15 cellular contexts compared by ENCODE assay signal in genomic region chr1:233075045-233075444, GRCh38.
A peak's percentile ranks its signal among the peaks of the same experiment; 100 is the strongest.
DNase-seq lines count a peak whose midpoint lies in the region; ATAC-seq, FAIRE-seq and TF ChIP-seq lines count a peak whose summit lies in the region.
"Had no signal": no experiment of that assay in that cellular context is flagged by ENCODE, and none has a peak within 500 bp of the region (broad histone marks: within the 10 kb centered on the region; RNA-seq: fewer than 3 reads in every experiment).

No MANE protein-coding gene starts in this region.

- BruUV-seq in endothelial cell of umbilical vein (replicated peaks; lab: Mats Ljungman, UMichigan): no TSS peak

- peak; percentile 60 for DNase-seq in AG20443 (ENCODE audit: low spot score)
- peak; percentile 62 for DNase-seq in HTR-8/SVneo (ENCODE audit: insufficient read length, low spot score)
- DNase-seq in endothelial cell of umbilical vein (ENCODE audit: low read depth, low spot score): peak; percentile 20
- no peak for DNase-seq in left lung
- DNase-seq in natural killer cell: no peak
- no peak for DNase-seq in dorsolateral prefrontal cortex
- DNase-seq in nephron progenitor cell: no peak
- DNase-seq: activated naive CD4-positive, alpha-beta T cell treated with Interleukin-2 at 50 U/mL for 16 hours; central memory CD4-positive, alpha-beta T cell; immature natural killer cell; NCI-H1436 treated with DMSO at 0.1 percent for 48 hours; stimulated activated CD4-positive, alpha-beta T cell treated with anti-CD3 and anti-CD28 coated beads, Interleukin-2, amount 100 ng/mL, for 48 hours had no signal

- H3K4me1 ChIP-seq in endothelial cell of umbilical vein (ENCODE audit: control insufficient read depth, extremely low read depth, insufficient read depth, low read length) (no peaks in the 10 kb centered on the region), left lung (no peaks in the 10 kb centered on the region)

- no peak overlapping the region for H3K9ac ChIP-seq in endothelial cell of umbilical vein (replicated peaks; ENCODE audit: extremely low read depth, insufficient read depth, low read length)

- H3K4me2 ChIP-seq in endothelial cell of umbilical vein (ENCODE audit: insufficient read depth, low read length): no peak overlapping the region

- H3K9me3 ChIP-seq in endothelial cell of umbilical vein (replicated peaks; ENCODE audit: control insufficient read depth, insufficient read depth, low read length): no peaks in the 10 kb centered on the region
- peaks cover 0 to 11% of the 10 kb centered on the region in 2 donors for H3K9me3 ChIP-seq in left lung
- H3K9me3 ChIP-seq: vagina had no signal

- no peaks in the 10 kb centered on the region for H3K4me1 Mint-ChIP-seq in natural killer cell
- peaks cover 31% of the 10 kb centered on the region for H3K4me1 Mint-ChIP-seq in nephron progenitor cell
- H3K4me1 Mint-ChIP-seq: immature natural killer cell; stimulated activated effector memory CD8-positive, alpha-beta T cell treated with anti-CD3 and anti-CD28 coated beads, Interleukin-12 subunit alpha, Interleukin-12 subunit beta, amount 100 ng/mL, for 72 hours had no signal

- no peak overlapping the region for H3K4me3 ChIP-seq in endothelial cell of umbilical vein (replicated peaks in 1 of 3; ENCODE audit: insufficient read depth in 1 of 3, low read depth in 1 of 3, low read length in 3 of 3)
- no peak overlapping the region for H3K4me3 ChIP-seq in left lung
- H3K4me3 ChIP-seq in dorsolateral prefrontal cortex: no peak overlapping the region
- H3K4me3 ChIP-seq: vagina had no signal

- H3K27me3 Mint-ChIP-seq in natural killer cell (ENCODE audit: low read depth in 2 of 2): no peaks in the 10 kb centered on the region
- H3K27me3 Mint-ChIP-seq in nephron progenitor cell (ENCODE audit: low read depth, poor library complexity): peaks cover 4% of the 10 kb centered on the region

- H3K27ac Mint-ChIP-seq in natural killer cell (no peak overlapping the region), nephron progenitor cell (no peak overlapping the region)
- H3K27ac Mint-ChIP-seq: immature natural killer cell; stimulated activated effector memory CD8-positive, alpha-beta T cell treated with anti-CD3 and anti-CD28 coated beads, Interleukin-12 subunit alpha, Interleukin-12 subunit beta, amount 100 ng/mL, for 72 hours had no signal

- no peaks in the 10 kb centered on the region for H4K20me1 ChIP-seq in endothelial cell of umbilical vein (replicated peaks; ENCODE audit: control insufficient read depth, extremely low read depth, insufficient read depth, low read length)

- no peak for FAIRE-seq in HTR-8/SVneo (lab: Jason Lieb, UNC)
- no peak for FAIRE-seq in endothelial cell of umbilical vein (lab: Jason Lieb, UNC)

- intact Hi-C loops in endothelial cell of umbilical vein (cut with micrococcal nuclease): no loop called here
- intact Hi-C loops in left lung (cut with DNase I): no loop called here
- intact Hi-C loops in natural killer cell (cut with micrococcal nuclease): no loop called here
- intact Hi-C loops in dorsolateral prefrontal cortex (cut with DNase I): no loop called here

- H3K27ac ChIP-seq in endothelial cell of umbilical vein (ENCODE audit: insufficient read depth, low read depth, low read length) (no peak overlapping the region), left lung (no peak overlapping the region), dorsolateral prefrontal cortex (no peak overlapping the region)
- H3K27ac ChIP-seq: vagina had no signal

- TF ChIP-seq POLR2A in endothelial cell of umbilical vein (IDR thresholded peaks at IDR 0.05; ENCODE audit: low read depth, low read length): no peak

- H3K36me3 ChIP-seq in endothelial cell of umbilical vein (ENCODE audit: control insufficient read depth in 2 of 2, extremely low read depth in 1 of 2, insufficient read depth in 2 of 2, low read length in 2 of 2) (no peaks in the 10 kb centered on the region), left lung (no peaks in the 10 kb centered on the region)
- H3K36me3 ChIP-seq: vagina had no signal

- dilution Hi-C loops in endothelial cell of umbilical vein (cut with MboI; ENCODE audit: extremely low pct_ligation_motif_present, low sequenced_read_pairs): no loop called here

- peak; percentile 38 for ATAC-seq in left lung
- ATAC-seq in GM18909 (IDR thresholded peaks at IDR 0.05; ENCODE audit: poor library complexity, unreplicated experiment): no peak
- ATAC-seq in natural killer cell: no peak
- ATAC-seq: stimulated activated effector memory CD8-positive, alpha-beta T cell treated with anti-CD3 and anti-CD28 coated beads, Interleukin-12 subunit alpha, Interleukin-12 subunit beta, amount 100 ng/mL, for 72 hours had no signal

- CTCF ChIA-PET in endothelial cell of umbilical vein (lab: Charles Lee): interaction anchor here (1.0 kb wide), 2 partner anchors 38 to 47 kb away, joined by 3 read pairs; no protein-coding TSS in a partner anchor

- TF ChIP-seq CTCF in endothelial cell of umbilical vein (IDR thresholded peaks at IDR 0.05; ENCODE audit: extremely low read depth in 1 of 2, insufficient read depth in 1 of 2, low read depth in 1 of 2, low read length in 2 of 2) (no peak), left lung (IDR thresholded peaks at IDR 0.05) (no peak), natural killer cell (IDR thresholded peaks at IDR 0.05) (no peak), dorsolateral prefrontal cortex (IDR thresholded peaks at IDR 0.05 in 54 of 56, conservative IDR thresholded peaks at IDR 0.05 in 2 of 56; ENCODE audit: low read depth in 1 of 56, partially characterized antibody in 56 of 56) (no peak), nephron progenitor cell (IDR thresholded peaks at IDR 0.05) (no peak)

- H3K9me3 Mint-ChIP-seq in natural killer cell (no peaks in the 10 kb centered on the region), nephron progenitor cell (peaks cover 28% of the 10 kb centered on the region)
- H3K9me3 Mint-ChIP-seq: stimulated activated effector memory CD8-positive, alpha-beta T cell treated with anti-CD3 and anti-CD28 coated beads, Interleukin-12 subunit alpha, Interleukin-12 subunit beta, amount 100 ng/mL, for 72 hours had no signal

- H3K4me3 Mint-ChIP-seq in natural killer cell: no peak overlapping the region
- H3K4me3 Mint-ChIP-seq in nephron progenitor cell: no peak overlapping the region
- H3K4me3 Mint-ChIP-seq: immature natural killer cell; stimulated activated effector memory CD8-positive, alpha-beta T cell treated with anti-CD3 and anti-CD28 coated beads, Interleukin-12 subunit alpha, Interleukin-12 subunit beta, amount 100 ng/mL, for 72 hours had no signal

- POLR2A ChIA-PET in endothelial cell of umbilical vein (lab: Charles Lee): no interaction called here

- H3K79me2 ChIP-seq in endothelial cell of umbilical vein (ENCODE audit: control insufficient read depth, insufficient read depth, low read length): no peaks in the 10 kb centered on the region

- H3K36me3 Mint-ChIP-seq in natural killer cell: no peaks in the 10 kb centered on the region
- H3K36me3 Mint-ChIP-seq in nephron progenitor cell (ENCODE audit: low read depth): peaks cover 16% of the 10 kb centered on the region

- H3K9me1 ChIP-seq in endothelial cell of umbilical vein (replicated peaks; ENCODE audit: control insufficient read depth, extremely low read depth, insufficient read depth, low read length): no peaks in the 10 kb centered on the region

- H3K27me3 ChIP-seq in endothelial cell of umbilical vein (ENCODE audit: control insufficient read depth in 2 of 2, insufficient read depth in 2 of 2, low read length in 2 of 2) (no peaks in the 10 kb centered on the region), left lung (no peaks in the 10 kb centered on the region), dorsolateral prefrontal cortex (no peaks in the 10 kb centered on the region)
- H3K27me3 ChIP-seq: vagina had no signal

- H2AFZ ChIP-seq in endothelial cell of umbilical vein (ENCODE audit: low read depth, low read length): no peak overlapping the region

TF ChIP-seq in endothelial cell of umbilical vein, 7 proteins besides CTCF, POLR2A, EP300 and RAD21:
- TF ChIP-seq FOS (IDR thresholded peaks at IDR 0.05; ENCODE audit: borderline replicate concordance, insufficient read depth, low read length) (peak; percentile 45), MYC (IDR thresholded peaks at IDR 0.05; ENCODE audit: low read depth, low read length) (no peak)

Comparison
In these comparisons a context has a peak if more than half of its experiments do, and no peak if none do; other contexts are left out.
1. DNase-seq: peak in AG20443 (single experiment), HTR-8/SVneo (single experiment) and endothelial cell of umbilical vein (single experiment); none in left lung (0 of 2), natural killer cell (single experiment), dorsolateral prefrontal cortex (0 of 10) and nephron progenitor cell (single experiment).